Comparison of ENCODE assay signal across 19 cellular contexts in the genomic region with DNA sequence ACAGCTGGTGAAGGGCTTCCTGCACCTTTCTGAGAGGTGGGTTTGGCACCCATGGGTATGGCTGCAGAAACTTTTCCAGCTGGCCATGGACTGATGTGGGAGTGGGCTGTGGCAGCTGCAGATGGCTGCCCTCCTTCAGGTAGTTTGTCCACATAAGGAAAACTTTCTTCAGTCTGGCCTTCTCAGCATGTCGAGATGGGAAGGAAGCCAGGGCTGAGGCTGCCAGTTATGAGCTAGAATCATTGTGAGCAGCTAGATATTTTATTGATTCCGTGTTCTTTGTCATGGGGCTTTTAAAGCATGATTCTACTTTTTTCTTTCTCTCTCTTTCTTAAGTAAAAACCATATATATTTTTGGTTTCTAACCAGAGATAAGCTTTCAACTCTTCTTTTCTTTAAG. TPM values are rescaled to one million over a fixed set of nuclear protein-coding genes. Genes with fewer than 3 reads are reported as not detected.
DNase-seq lines count a peak whose midpoint lies in the region; ATAC-seq and TF ChIP-seq lines count a peak whose summit lies in the region.
"Had no signal": no experiment of that assay in that cellular context is flagged by ENCODE, and none has a peak within 500 bp of the region (broad histone marks: within the 10 kb centered on the region; RNA-seq: fewer than 3 reads in every experiment).

No MANE protein-coding gene starts in this region.

- DNase-seq in LNCaP clone FGC (ENCODE audit: low read depth) (peak; percentile 28), body of pancreas (peak; percentile 36 to 71 (median 44)), mesendoderm (no peak), progenitor cell of endocrine pancreas (ENCODE audit: low spot score, unreplicated experiment) (no peak), lower leg skin (ENCODE audit: low spot score in 2 of 2) (no peak), NCI-H1694 treated with DMSO at 0.1 percent for 48 hours (lab: John Stamatoyannopoulos, UW) (no peak), A172 (ENCODE audit: low spot score) (no peak)
- DNase-seq: ACHN; BE2C; C1 segment of cervical spinal cord; Caco-2; CD4-positive, CD25-positive, alpha-beta regulatory T cell; CD8-positive, alpha-beta memory T cell; GDM1; GM23248; HCEC 1CT; IMR-90 had no signal

- H3K56ac ChIP-seq in mesendoderm (ENCODE audit: low read length): no peak overlapping the region

- no peak for TF ChIP-seq CTCF in LNCaP clone FGC (IDR thresholded peaks at IDR 0.05; ENCODE audit: control insufficient read depth, extremely low read depth, insufficient read depth)
- no peak for TF ChIP-seq CTCF in body of pancreas (IDR thresholded peaks at IDR 0.05)
- TF ChIP-seq CTCF in progenitor cell of endocrine pancreas (IDR thresholded peaks at IDR 0.05; ENCODE audit: unreplicated experiment): no peak
- no peak for TF ChIP-seq CTCF in lower leg skin (IDR thresholded peaks at IDR 0.05)

- H3K27ac Mint-ChIP-seq in progenitor cell of endocrine pancreas: peak overlapping the region; percentile 17
- no peak overlapping the region for H3K27ac Mint-ChIP-seq in stimulated activated memory B cell treated with anti-CD40 and anti-IgM and Interleukin-4, amounts not matched to agents 10 μg/mL and 1 μg/mL and 100 μg/mL, for 72 hours
- H3K27ac Mint-ChIP-seq: CD4-positive, CD25-positive, alpha-beta regulatory T cell had no signal

- peaks cover 11% of the 10 kb centered on the region for H3K4me1 Mint-ChIP-seq in progenitor cell of endocrine pancreas (ENCODE audit: low read depth)
- H3K4me1 Mint-ChIP-seq in stimulated activated memory B cell treated with anti-CD40 and anti-IgM and Interleukin-4, amounts not matched to agents 10 μg/mL and 1 μg/mL and 100 μg/mL, for 72 hours: no peaks in the 10 kb centered on the region

- H3K4me1 ChIP-seq in body of pancreas (peaks cover 10% of the 10 kb centered on the region), mesendoderm (ENCODE audit: control insufficient read depth, low read depth, low read length) (no peaks in the 10 kb centered on the region)
- H3K4me1 ChIP-seq: Caco-2 had no signal

- no peak overlapping the region for H3K9ac ChIP-seq in mesendoderm (ENCODE audit: low read length)
- H3K9ac ChIP-seq: GM23248 had no signal

- H3K23ac ChIP-seq in mesendoderm (ENCODE audit: low read length): peak overlapping the region; percentile 37

- H2BK120ac ChIP-seq in mesendoderm (ENCODE audit: low read depth, low read length): no peak overlapping the region

- no peak overlapping the region for H4K8ac ChIP-seq in mesendoderm (ENCODE audit: low read depth, low read length)

- H3K36me3 Mint-ChIP-seq in progenitor cell of endocrine pancreas (ENCODE audit: insufficient read depth): peaks cover 23% of the 10 kb centered on the region
- peaks cover 60% of the 10 kb centered on the region for H3K36me3 Mint-ChIP-seq in stimulated activated memory B cell treated with anti-CD40 and anti-IgM and Interleukin-4, amounts not matched to agents 10 μg/mL and 1 μg/mL and 100 μg/mL, for 72 hours

- H3K36me3 ChIP-seq in body of pancreas (replicated peaks in 1 of 2; ENCODE audit: insufficient read depth in 1 of 2, low read depth in 2 of 2) (peaks cover 0 to 8% of the 10 kb centered on the region in 2 donors), mesendoderm (ENCODE audit: control insufficient read depth, insufficient read depth, low read length) (no peaks in the 10 kb centered on the region)

- no peak overlapping the region for H2AK5ac ChIP-seq in mesendoderm (ENCODE audit: low read length)

- TF ChIP-seq POLR2A in body of pancreas (IDR thresholded peaks at IDR 0.05) (no peak), lower leg skin (IDR thresholded peaks at IDR 0.05) (no peak)

- H3K27ac ChIP-seq in body of pancreas (no peak overlapping the region), mesendoderm (ENCODE audit: low read depth, low read length) (no peak overlapping the region)
- H3K27ac ChIP-seq: GM23248, HL-60 had no signal

- H3K9me3 Mint-ChIP-seq in progenitor cell of endocrine pancreas (ENCODE audit: low read depth): no peaks in the 10 kb centered on the region
- H3K9me3 Mint-ChIP-seq in stimulated activated memory B cell treated with anti-CD40 and anti-IgM and Interleukin-4, amounts not matched to agents 10 μg/mL and 1 μg/mL and 100 μg/mL, for 72 hours: no peaks in the 10 kb centered on the region
- H3K9me3 Mint-ChIP-seq: CD4-positive, CD25-positive, alpha-beta regulatory T cell; CD8-positive, alpha-beta memory T cell had no signal

- peaks cover 10% of the 10 kb centered on the region for H3K79me1 ChIP-seq in mesendoderm (ENCODE audit: low read length)

- H3K27me3 Mint-ChIP-seq in progenitor cell of endocrine pancreas: no peaks in the 10 kb centered on the region
- no peaks in the 10 kb centered on the region for H3K27me3 Mint-ChIP-seq in stimulated activated memory B cell treated with anti-CD40 and anti-IgM and Interleukin-4, amounts not matched to agents 10 μg/mL and 1 μg/mL and 100 μg/mL, for 72 hours
- H3K27me3 Mint-ChIP-seq: CD4-positive, CD25-positive, alpha-beta regulatory T cell; CD8-positive, alpha-beta memory T cell had no signal

- intact Hi-C loops in body of pancreas (cut with DNase I): no loop called here
- intact Hi-C loops in lower leg skin (cut with DNase I; ENCODE audit: low total_unique reads): no loop called here

- no peak overlapping the region for H3K4ac ChIP-seq in mesendoderm (ENCODE audit: low read depth, low read length)

- ATAC-seq in body of pancreas: peak; percentile 27
- no peak for ATAC-seq in stimulated activated memory B cell treated with anti-CD40 and anti-IgM and Interleukin-4, amounts not matched to agents 10 μg/mL and 1 μg/mL and 100 μg/mL, for 72 hours

- H3K27me3 ChIP-seq in body of pancreas (no peaks in the 10 kb centered on the region), mesendoderm (ENCODE audit: insufficient read depth, low read length, poor library complexity) (no peaks in the 10 kb centered on the region)
- H3K27me3 ChIP-seq: BE2C had no signal

- H4K5ac ChIP-seq in mesendoderm (ENCODE audit: low read length): no peak overlapping the region

- H3K9me3 ChIP-seq in body of pancreas: no peaks in the 10 kb centered on the region
- H3K9me3 ChIP-seq: BE2C, Caco-2 had no signal

- 30 to 35% methylated on average over 2 of the region's 2 CpGs for WGBS in body of pancreas, 2 donors
- no CpG with 5 or more reads among the region's 2 CpGs for WGBS in mesendoderm (ENCODE audit: extremely low coverage, insufficient coverage, low lambda C conversion rate)
- 76 to 89% methylated on average over 2 of the region's 2 CpGs for WGBS in lower leg skin, 2 donors

- no peak overlapping the region for H3K4me2 ChIP-seq in mesendoderm (ENCODE audit: low read length)

- H3K79me2 ChIP-seq in mesendoderm (ENCODE audit: control insufficient read depth, insufficient read depth, low read length): peaks cover 6% of the 10 kb centered on the region

- no peak overlapping the region for H3K18ac ChIP-seq in mesendoderm (ENCODE audit: low read length)

- no peak overlapping the region for H2BK15ac ChIP-seq in mesendoderm (replicated peaks; ENCODE audit: low read depth)

- H3K4me3 Mint-ChIP-seq in progenitor cell of endocrine pancreas (ENCODE audit: low read depth): no peak overlapping the region
- no peak overlapping the region for H3K4me3 Mint-ChIP-seq in stimulated activated memory B cell treated with anti-CD40 and anti-IgM and Interleukin-4, amounts not matched to agents 10 μg/mL and 1 μg/mL and 100 μg/mL, for 72 hours
- H3K4me3 Mint-ChIP-seq: CD8-positive, alpha-beta memory T cell had no signal

- H2BK5ac ChIP-seq in mesendoderm (ENCODE audit: low read length): no peak overlapping the region

- H3K4me3 ChIP-seq in LNCaP clone FGC (ENCODE audit: low read depth, low read length) (no peak overlapping the region), body of pancreas (no peak overlapping the region), mesendoderm (ENCODE audit: low read length) (no peak overlapping the region), lower leg skin (ENCODE audit: low read depth, poor library complexity, severe bottlenecking) (no peak overlapping the region)
- H3K4me3 ChIP-seq: GM23248 had no signal

RNA-seq across cellular contexts. Expression of gene NKX2-4, which starts 16.6 kb away (rescaled TPM):
- not detected for total RNA-seq in body of pancreas
- polyA plus RNA-seq in mesendoderm (2013, experiment 1 of 2): 0.07 TPM
- polyA plus RNA-seq in mesendoderm (2013, experiment 2 of 2): 0.06 TPM
- total RNA-seq in progenitor cell of endocrine pancreas: not detected in 2 replicates
- total RNA-seq in lower leg skin: not detected
- total RNA-seq in A172 (2014; rRNA removed; shearing (Covaris generic)): not detected in 2 replicates
- total RNA-seq: Caco-2; CD4-positive, CD25-positive, alpha-beta regulatory T cell; CD8-positive, alpha-beta memory T cell; GM23248; IMR-90 had no signal
- polyA plus RNA-seq: CD4-positive, CD25-positive, alpha-beta regulatory T cell; CD8-positive, alpha-beta memory T cell; GM23248; IMR-90 had no signal

Comparison
In these comparisons a context has a peak if more than half of its experiments do, and no peak if none do; other contexts are left out.
1. DNase-seq: peak in LNCaP clone FGC (single experiment) and body of pancreas (4 of 4); none in mesendoderm (single experiment), progenitor cell of endocrine pancreas (single experiment), lower leg skin (0 of 2), NCI-H1694 treated with DMSO at 0.1 percent for 48 hours (single experiment) and A172 (single experiment).